ENCODE assay signal across 11 cellular contexts in the genomic region with DNA sequence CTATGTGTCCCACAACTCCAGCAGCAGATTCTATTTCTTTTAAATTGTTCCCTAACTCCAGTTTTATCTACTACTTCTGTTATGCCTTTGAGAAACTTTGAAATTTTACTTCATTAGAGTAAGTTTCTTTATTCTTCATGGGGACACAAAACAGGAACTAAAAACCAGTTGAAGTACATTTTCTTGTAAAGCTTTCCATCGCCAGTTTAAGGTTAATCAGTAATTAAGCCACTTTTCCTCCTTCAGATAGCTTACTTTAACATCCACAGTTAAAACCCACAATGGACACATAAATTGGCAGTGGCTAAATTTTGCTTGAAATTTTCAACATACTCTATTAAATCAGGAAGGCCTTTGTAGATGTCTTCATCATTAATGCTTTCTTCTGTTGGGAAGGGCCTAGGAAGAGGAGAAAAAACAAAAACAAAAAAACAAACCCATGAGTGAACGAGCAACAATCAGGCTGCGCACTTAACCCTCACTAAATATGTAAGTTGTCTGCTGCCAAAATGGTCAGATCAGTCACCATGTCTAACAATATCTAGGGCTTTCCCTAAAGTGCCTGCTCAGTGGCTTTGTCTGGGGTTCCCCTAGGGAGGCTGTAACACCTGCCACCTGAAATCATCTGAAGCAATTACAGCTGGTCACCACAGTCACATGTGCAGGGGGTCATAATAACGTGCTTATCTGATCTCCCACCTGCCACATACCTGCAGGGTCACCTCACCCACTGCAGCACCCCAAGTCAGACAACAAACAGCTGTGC.
DNase-seq lines count a peak whose midpoint lies in the region; ATAC-seq, FAIRE-seq and TF ChIP-seq lines count a peak whose summit lies in the region.
"Had no signal": no experiment of that assay in that cellular context is flagged by ENCODE, and none has a peak within 500 bp of the region (broad histone marks: within the 10 kb centered on the region; RNA-seq: fewer than 3 reads in every experiment).

No MANE protein-coding gene starts in this region.

- no peak for TF ChIP-seq POLR2A in vagina (IDR thresholded peaks at IDR 0.05)

- H3K27me3 ChIP-seq in DOHH2 (ENCODE audit: control insufficient read depth, low read length): no peaks in the 10 kb centered on the region
- no peaks in the 10 kb centered on the region for H3K27me3 ChIP-seq in vagina
- H3K27me3 ChIP-seq: tibial nerve had no signal

- H3K9me2 ChIP-seq in DOHH2 (replicated peaks; ENCODE audit: control insufficient read depth, low read length): no peaks in the 10 kb centered on the region

- H3K4me1 ChIP-seq in DOHH2 (ENCODE audit: control insufficient read depth, low read length) (peaks cover 21% of the 10 kb centered on the region), vagina (no peaks in the 10 kb centered on the region)

- H3K9me3 ChIP-seq in DOHH2 (ENCODE audit: control insufficient read depth, insufficient read depth, low read length) (no peaks in the 10 kb centered on the region), vagina (no peaks in the 10 kb centered on the region)
- H3K9me3 ChIP-seq: tibial nerve had no signal

- ATAC-seq in GM19328 (IDR thresholded peaks at IDR 0.05; ENCODE audit: unreplicated experiment): peak; percentile 91
- peak; percentile 92 for ATAC-seq in HG03039 (IDR thresholded peaks at IDR 0.05; ENCODE audit: unreplicated experiment)
- ATAC-seq: sciatic nerve had no signal

- H3K79me2 ChIP-seq in DOHH2 (ENCODE audit: control insufficient read depth, low read length): no peaks in the 10 kb centered on the region

- H3K27ac ChIP-seq in DOHH2 (ENCODE audit: low read depth, low read length) (no peak overlapping the region), vagina (no peak overlapping the region)
- H3K27ac ChIP-seq: tibial nerve had no signal

- in situ Hi-C loops in ACHN (cut with HindIII; ENCODE audit: low pct_ligation_motif_present, low pct_unique_long_range_greater_than_20kb, low sequenced_read_pairs): no loop called here

- intact Hi-C loops in vagina (cut with DNase I): no loop called here

- no peak for TF ChIP-seq CTCF in DOHH2 (IDR thresholded peaks at IDR 0.05; ENCODE audit: low read depth, low read length, poor library complexity, severe bottlenecking)
- no peak for TF ChIP-seq CTCF in vagina (IDR thresholded peaks at IDR 0.05)

- peak; percentile 78 for DNase-seq in NCI-H2171 treated with DMSO at 0.1 percent for 48 hours (lab: John Stamatoyannopoulos, UW)
- no peak for DNase-seq in vagina (ENCODE audit: extremely low spot score in 2 of 2)
- DNase-seq in cortex of kidney (lab: John Stamatoyannopoulos, UW): no peak
- DNase-seq in ACHN: no peak
- no peak for DNase-seq in RCC 7860 (ENCODE audit: low spot score)
- DNase-seq: CD4-positive, alpha-beta memory T cell had no signal

- H3K36me3 ChIP-seq in DOHH2 (ENCODE audit: control insufficient read depth, low read length) (no peaks in the 10 kb centered on the region), vagina (no peaks in the 10 kb centered on the region)
- H3K36me3 ChIP-seq: tibial nerve had no signal

- no peak for FAIRE-seq in RCC 7860 (lab: Jason Lieb, UNC)

- no peaks in the 10 kb centered on the region for H4K20me1 ChIP-seq in DOHH2 (ENCODE audit: control insufficient read depth, insufficient read depth, low read depth, low read length)

- H3K4me3 ChIP-seq in DOHH2 (ENCODE audit: low read length) (peak overlapping the region; percentile 13; the same call in 1 of the 2 replicates), vagina (no peak overlapping the region)
- H3K4me3 ChIP-seq: tibial nerve had no signal

- H3F3A ChIP-seq in DOHH2 (ENCODE audit: control insufficient read depth, insufficient read depth): peaks cover 2% of the 10 kb centered on the region; the same call in 1 of the 2 replicates

- peak overlapping the region; percentile 42 for H3K4me2 ChIP-seq in DOHH2 (ENCODE audit: low read length)
